ENCODE assay signal across 8 cellular contexts in the genomic region with DNA sequence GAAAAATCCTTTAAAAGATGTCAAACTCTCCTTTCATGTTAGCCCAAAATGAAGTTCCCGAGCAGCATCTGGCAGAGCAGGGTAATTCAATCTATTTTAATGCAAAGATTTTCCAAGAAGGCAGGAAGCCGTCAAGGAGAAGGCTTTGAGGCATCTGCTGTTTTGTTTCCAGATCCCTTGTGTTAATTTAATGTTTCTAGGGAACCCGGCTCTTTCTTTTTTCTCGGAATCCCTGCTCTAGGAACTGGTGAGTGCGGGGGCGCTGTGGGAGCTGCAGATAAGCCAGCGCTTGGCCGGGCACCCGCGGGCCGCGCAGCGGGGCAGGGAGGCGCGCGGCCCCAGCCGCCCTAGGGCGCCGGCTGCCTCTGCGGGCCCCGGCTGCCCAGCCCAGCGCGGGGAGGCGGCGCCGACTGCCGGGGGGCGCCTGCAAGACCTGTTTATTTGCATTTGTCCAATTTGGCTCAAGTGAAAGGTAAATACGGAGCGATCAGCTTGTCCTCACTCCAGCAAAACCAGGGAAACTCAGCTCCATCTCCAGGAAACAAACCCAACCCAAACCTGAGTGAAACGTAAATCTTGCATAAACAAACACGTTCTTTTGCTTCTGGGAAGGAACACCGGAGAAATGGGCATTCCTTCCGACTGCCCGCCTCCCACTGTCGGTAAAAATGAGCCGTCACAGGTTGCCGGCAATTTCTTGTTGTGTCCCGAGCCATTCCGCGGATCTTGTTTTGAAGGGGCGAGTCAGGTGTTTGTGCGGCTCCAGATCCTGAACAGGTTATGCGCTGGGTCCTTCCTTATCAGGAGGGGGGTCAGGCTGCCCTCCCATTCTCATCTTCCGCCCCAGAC.
DNase-seq lines count a peak whose midpoint lies in the region; ATAC-seq and TF ChIP-seq lines count a peak whose summit lies in the region.

No MANE protein-coding gene starts in this region.

- DNase-seq in DMS 273 treated with DMSO at 0.1 percent for 48 hours (lab: John Stamatoyannopoulos, UW) (peak; percentile 60), HuH-7.5 (ENCODE audit: low spot score) (peak; percentile 62), SJCRH30 (peak; percentile 46 to 61), glomerular visceral epithelial cell (ENCODE audit: extremely low spot score) (peak; percentile 68), nucleus accumbens (lab: John Stamatoyannopoulos, UW) (peak in 49 of 56 donors; percentile 9 to 82 (median 49)), testis (peak; percentile 83)
- peak in 1 of 2 donors; percentile 63 for DNase-seq in activated naive CD4-positive, alpha-beta T cell treated with anti-CD3 and anti-CD28 coated beads, Interleukin-2, amount 50 U/mL, for 72 hours (ENCODE audit: low spot score in 2 of 2)

- H3K4me1 ChIP-seq in SJCRH30 (no peaks in the 10 kb centered on the region), testis (peaks cover 23% of the 10 kb centered on the region)

- H3K27me3 ChIP-seq in SJCRH30, result no peaks in the 10 kb centered on the region
- H3K27me3 ChIP-seq in testis, result no peaks in the 10 kb centered on the region

- no peak for TF ChIP-seq POLR2A in testis (IDR thresholded peaks at IDR 0.05)

- 0 to 1% methylated on average over 27 to 43 of the region's 45 CpGs for WGBS in testis, 2 donors

- no peaks in the 10 kb centered on the region for H3K36me3 Mint-ChIP-seq in activated naive CD4-positive, alpha-beta T cell treated with anti-CD3 and anti-CD28 coated beads, Interleukin-2, amount 50 U/mL, for 72 hours

- no peaks in the 10 kb centered on the region for H3K9me3 Mint-ChIP-seq in activated naive CD4-positive, alpha-beta T cell treated with anti-CD3 and anti-CD28 coated beads, Interleukin-2, amount 50 U/mL, for 72 hours

- intact Hi-C loops in testis (cut with DNase I; ENCODE audit: low total_unique reads), result loop anchor here (5.0 kb wide), 1 partner anchor 170 kb away; a partner anchor contains a TSS

- peak in 2 of 3 experiments; percentile 9 to 41 for TF ChIP-seq CTCF in testis (IDR thresholded peaks at IDR 0.05)

- H3K36me3 ChIP-seq in SJCRH30 (no peaks in the 10 kb centered on the region), testis (ENCODE audit: low read depth, missing control alignments) (no peaks in the 10 kb centered on the region)

- peak overlapping the region; percentile 60 to 72 for H3K27ac Mint-ChIP-seq in activated naive CD4-positive, alpha-beta T cell treated with anti-CD3 and anti-CD28 coated beads, Interleukin-2, amount 50 U/mL, for 72 hours

- ATAC-seq in GM21528 (IDR thresholded peaks at IDR 0.05; ENCODE audit: low FRiP score, unreplicated experiment), result peak; percentile 87
- peak; percentile 94 to 96 for ATAC-seq in activated naive CD4-positive, alpha-beta T cell treated with anti-CD3 and anti-CD28 coated beads, Interleukin-2, amount 50 U/mL, for 72 hours

- H3K9me3 ChIP-seq in SJCRH30 (replicated peaks) (no peaks in the 10 kb centered on the region), testis (no peaks in the 10 kb centered on the region)

- H3K4me3 ChIP-seq in SJCRH30 (peak overlapping the region; percentile 56), testis (peak overlapping the region; percentile 51 to 56)

- H3K27ac ChIP-seq in SJCRH30 (no peak overlapping the region; the same call in 1 of the 2 replicates), testis (peak overlapping the region; percentile 73 to 95)
